In the genomic region with DNA sequence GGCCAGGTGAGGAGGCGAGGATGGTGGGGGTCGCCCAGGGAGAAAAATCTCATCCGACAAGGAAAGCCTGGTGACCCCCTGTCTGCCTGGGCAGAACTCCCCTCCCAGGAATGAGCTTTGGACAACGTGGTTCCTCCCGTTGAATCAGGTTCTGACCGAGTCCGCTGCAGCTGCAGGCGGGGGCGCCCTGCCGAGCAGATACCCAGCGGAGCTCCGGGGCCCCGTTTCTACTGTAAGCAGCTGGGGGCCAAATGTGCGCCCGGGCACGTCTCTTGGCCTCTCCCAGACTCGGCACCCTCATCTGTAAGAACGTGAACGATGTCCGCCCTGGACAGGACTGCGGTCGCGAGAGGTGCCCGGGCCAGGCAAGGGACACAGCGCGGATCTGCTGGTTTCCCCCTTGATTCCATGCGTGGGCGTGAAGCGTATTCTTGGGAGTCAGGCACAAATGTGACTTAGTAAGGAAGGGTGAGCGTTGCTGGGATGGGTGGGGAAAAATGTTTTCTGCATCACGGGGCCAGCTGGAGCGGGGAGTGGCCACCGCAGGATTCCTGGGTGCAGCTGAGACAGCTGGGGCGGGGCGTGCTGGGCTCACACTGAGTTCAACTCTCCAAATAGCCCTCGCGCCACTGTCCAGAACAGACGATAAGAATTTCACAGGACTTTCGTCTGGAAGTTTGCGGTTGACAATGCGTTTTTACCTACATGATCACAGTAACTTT, we compare ENCODE assay signal across 8 cellular contexts. TPM values are rescaled to one million over a fixed set of nuclear protein-coding genes. Genes with fewer than 3 reads are reported as not detected.
DNase-seq lines count a peak whose midpoint lies in the region; ATAC-seq, FAIRE-seq and TF ChIP-seq lines count a peak whose summit lies in the region.

No MANE protein-coding gene starts in this region.

- intact Hi-C loops in K562 (cut with micrococcal nuclease), result loop anchor here (2.0 kb wide), 1 partner anchor 15 kb away; no protein-coding TSS in a partner anchor

- TF ChIP-seq EP300 in K562 (IDR thresholded peaks at IDR 0.05; ENCODE audit: low read length), result no peak

- H3K79me2 ChIP-seq in K562 (ENCODE audit: control insufficient read depth, insufficient read depth, low read length), result no peaks in the 10 kb centered on the region

- peak overlapping the region; percentile 88 for H2AFZ ChIP-seq in K562 (ENCODE audit: low read depth, low read length)

- peak; percentile 58 for FAIRE-seq in HTR-8/SVneo (lab: Jason Lieb, UNC)
- FAIRE-seq in K562 (lab: Jason Lieb, UNC), result peak; percentile 85

- H3K27ac ChIP-seq in K562 (ENCODE audit: extremely low read depth, low read depth, low read length) (no peak overlapping the region), iPS-18a (ENCODE audit: low read length) (no peak overlapping the region), skin epidermis (peak overlapping the region in 13 of 21 experiments; percentile 10 to 77 (median 49))

- POLR2A ChIA-PET in K562 (lab: Yijun Ruan, JAX), result interaction anchor here (0.5 to 1.7 kb wide), 4 partner anchors 89 to 583 kb away, joined by 3 to 5 read pairs (median 4); a partner anchor contains a TSS

- in situ Hi-C loops in K562 (cut with MboI), result no loop called here

- DNase-seq in HTR-8/SVneo (ENCODE audit: insufficient read length, low spot score) (peak; percentile 84), K562 (ENCODE audit: extremely low read depth in 1 of 4, low spot score in 3 of 4) (peak; percentile 66 to 85 (median 80)), NCI-H2029 treated with DMSO at 0.1 percent for 48 hours (lab: John Stamatoyannopoulos, UW) (no peak), medulla oblongata (ENCODE audit: extremely low spot score) (no peak)

- CTCF ChIA-PET in K562 (lab: Yijun Ruan, JAX; ENCODE audit: low intra/inter-chr PET ratio), result interaction anchor here (0.6 kb wide), 1 partner anchor 195 kb away, joined by 4 read pairs; no protein-coding TSS in a partner anchor

- H3K4me3 ChIP-seq in K562 (peak overlapping the region; percentile 33), iPS-18a (ENCODE audit: low read length) (peak overlapping the region; percentile 63), skin epidermis (peak overlapping the region; percentile 18 to 41 (median 22))

- H3K36me3 ChIP-seq in K562 (ENCODE audit: control insufficient read depth, insufficient read depth, low read length) (no peaks in the 10 kb centered on the region), iPS-18a (ENCODE audit: control insufficient read depth, low read depth, low read length) (no peaks in the 10 kb centered on the region)

- H3K9me1 ChIP-seq in K562 (ENCODE audit: control insufficient read depth, insufficient read depth, low read length), result no peaks in the 10 kb centered on the region

- H3K9ac ChIP-seq in K562 (ENCODE audit: insufficient read depth in 1 of 2, low read depth in 2 of 2, low read length in 2 of 2) (peak overlapping the region; percentile 35 to 88; a peak in 3 of 4 replicates), iPS-18a (ENCODE audit: low read length) (no peak overlapping the region)

- peaks cover 16 to 21% of the 10 kb centered on the region in 2 experiments; a peak in 4 of 5 replicates for H3K4me1 ChIP-seq in K562 (replicated peaks in 1 of 2; ENCODE audit: control insufficient read depth in 2 of 2, insufficient read depth in 2 of 2, low read length in 2 of 2)
- peaks cover 15% of the 10 kb centered on the region for H3K4me1 ChIP-seq in iPS-18a (ENCODE audit: control insufficient read depth, low read depth, low read length)

- peak; percentile 82 for ATAC-seq in K562
- no peak for ATAC-seq in HG03108 (IDR thresholded peaks at IDR 0.05; ENCODE audit: unreplicated experiment)
- no peak for ATAC-seq in HG02588 (IDR thresholded peaks at IDR 0.05; ENCODE audit: unreplicated experiment)

- peak overlapping the region; percentile 81 for H3K4me2 ChIP-seq in K562 (ENCODE audit: insufficient read depth, low read length)

- no peak for TF ChIP-seq CTCF in K562 (IDR thresholded peaks at IDR 0.05 in 2 of 3, conservative IDR thresholded peaks at IDR 0.05 in 1 of 3; ENCODE audit: insufficient read depth in 2 of 3, low read depth in 1 of 3, low read length in 3 of 3)

- no peak for TF ChIP-seq POLR2A in K562 (conservative IDR thresholded peaks at IDR 0.05)

- H3K27me3 ChIP-seq in K562 (ENCODE audit: control insufficient read depth in 2 of 2, insufficient read depth in 2 of 2, low read length in 2 of 2) (no peaks in the 10 kb centered on the region), iPS-18a (ENCODE audit: control insufficient read depth, insufficient read depth, low read length) (peaks cover 32% of the 10 kb centered on the region)

- no peaks in the 10 kb centered on the region for H4K20me1 ChIP-seq in K562 (replicated peaks; ENCODE audit: control insufficient read depth, insufficient read depth, low read length)

- TF ChIP-seq RAD21 in K562 (CRISPR knock-in tag; conservative IDR thresholded peaks at IDR 0.05 in 1 of 2, IDR thresholded peaks at IDR 0.05 in 1 of 2), result no peak

- no TSS peak for BruUV-seq in K562 (replicated peaks; lab: Mats Ljungman, UMichigan)

- WGBS in K562 (ENCODE audit: insufficient coverage, low coverage, missing lambda C conversion rate), result 18% methylated on average over 41 of the region's 41 CpGs

- no peaks in the 10 kb centered on the region for H3K9me3 ChIP-seq in K562 (replicated peaks; ENCODE audit: control insufficient read depth, insufficient read depth, low read depth, low read length)
- H3K9me3 ChIP-seq in iPS-18a (ENCODE audit: control insufficient read depth, low read depth, low read length), result no peaks in the 10 kb centered on the region

TF ChIP-seq in K562, 482 proteins besides CTCF, POLR2A, EP300 and RAD21 (continues in another document):
- TF ChIP-seq SP2 (IDR thresholded peaks at IDR 0.05; ENCODE audit: extremely low read depth, low read depth, low read length, poor library complexity, severe bottlenecking) (no peak), HDGF (IDR thresholded peaks at IDR 0.05) (no peak), ZC3H11A (IDR thresholded peaks at IDR 0.05; ENCODE audit: low read depth, low read length) (no peak), NRF1 (conservative IDR thresholded peaks at IDR 0.05 in 1 of 2, IDR thresholded peaks at IDR 0.05 in 1 of 2) (peak in 1 of 2 experiments; percentile 44; a peak in 1 of 4 replicates), MEF2A (IDR thresholded peaks at IDR 0.05; ENCODE audit: control insufficient read depth, low read depth, low read length) (0 out of 2 replicates have a peak, but pooled peaks have one; percentile 13), ZNF830 (CRISPR knock-in tag; IDR thresholded peaks at IDR 0.05) (no peak), HDAC1 (IDR thresholded peaks at IDR 0.05) (peak in 1 of 2 experiments; percentile 39; a peak in 1 of 4 replicates), CBFB (CRISPR knock-in tag; IDR thresholded peaks at IDR 0.05) (no peak), CTBP1 (IDR thresholded peaks at IDR 0.05; ENCODE audit: borderline replicate concordance) (0 out of 2 replicates have a peak, but pooled peaks have one; percentile 11)
- TF ChIP-seq, protein P1, sequence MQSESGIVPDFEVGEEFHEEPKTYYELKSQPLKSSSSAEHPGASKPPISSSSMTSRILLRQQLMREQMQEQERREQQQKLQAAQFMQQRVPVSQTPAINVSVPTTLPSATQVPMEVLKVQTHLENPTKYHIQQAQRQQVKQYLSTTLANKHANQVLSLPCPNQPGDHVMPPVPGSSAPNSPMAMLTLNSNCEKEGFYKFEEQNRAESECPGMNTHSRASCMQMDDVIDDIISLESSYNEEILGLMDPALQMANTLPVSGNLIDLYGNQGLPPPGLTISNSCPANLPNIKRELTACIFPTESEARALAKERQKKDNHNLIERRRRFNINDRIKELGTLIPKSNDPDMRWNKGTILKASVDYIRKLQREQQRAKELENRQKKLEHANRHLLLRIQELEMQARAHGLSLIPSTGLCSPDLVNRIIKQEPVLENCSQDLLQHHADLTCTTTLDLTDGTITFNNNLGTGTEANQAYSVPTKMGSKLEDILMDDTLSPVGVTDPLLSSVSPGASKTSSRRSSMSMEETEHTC (IDR thresholded peaks at IDR 0.05), result 0 out of 2 replicates have a peak, but pooled peaks have one; percentile 29

RNA-seq across cellular contexts. Expression of a gene that starts 20.2 kb away (rescaled TPM):
- total RNA-seq in K562 (2011; cell fraction: chromatin; rRNA removed; ENCODE audit: low replicate concordance), result 58.9 and 87.5 TPM in 2 replicates
- total RNA-seq in K562 (2011; cell fraction: nucleolus; rRNA removed), result 81.7 and 89.2 TPM in 2 replicates
- 55.3 and 62.8 TPM in 2 replicates for total RNA-seq in K562 (2011; cell fraction: nucleoplasm; rRNA removed)
- total RNA-seq in K562 (2014; rRNA removed) (230 and 404 TPM in 2 replicates), K562 (2014; rRNA removed; fragmentation: Illumina TruSeq; extraction: Trizol) (52.0 and 55.4 TPM in 2 replicates), K562 (2015; rRNA removed; fragmentation: Illumina TruSeq; extraction: Trizol) (80.2 and 81.1 TPM in 2 replicates), K562 (2021) (110 and 117 TPM in 2 replicates)
- polyA plus RNA-seq in K562 (2011; rRNA removed) (142 and 147 TPM in 2 replicates), K562 (2014; fragmentation: Illumina TruSeq; extraction: Trizol) (70.2 and 110 TPM in 2 replicates), K562 (2014; fragmentation: Nextera tagmentation; extraction: Ambion mirVana) (10 to 100 TPM; 43.9 to 45.0 TPM), K562 (2014; rRNA removed) (223 and 254 TPM in 2 replicates)
- 201 and 540 TPM in 2 replicates for polyA plus RNA-seq in K562 (2011; cell fraction: cytosol; rRNA removed)
- polyA plus RNA-seq in K562 (2011; cell fraction: nucleus; rRNA removed), result 92.2 and 167 TPM in 2 replicates
- 130 and 170 TPM in 2 replicates for polyA plus RNA-seq in K562 (2012)
- 79.0 and 140 TPM in 2 replicates for polyA minus RNA-seq in K562 (2011; rRNA and poly(A)+ RNA removed)
- 123 and 146 TPM in 2 replicates for polyA minus RNA-seq in K562 (2011; cell fraction: cytosol; rRNA and poly(A)+ RNA removed)
- polyA minus RNA-seq in K562 (2011; cell fraction: nucleus; rRNA and poly(A)+ RNA removed), result 50.9 and 51.2 TPM in 2 replicates

RNA-seq across cellular contexts. Expression of a gene that starts 33.7 kb away (rescaled TPM):
- total RNA-seq in K562 (2011; cell fraction: chromatin; rRNA removed; ENCODE audit: low replicate concordance), result not detected in 2 replicates
- total RNA-seq in K562 (2011; cell fraction: nucleolus; rRNA removed), result not detected in 2 replicates
- not detected in 2 replicates for total RNA-seq in K562 (2011; cell fraction: nucleoplasm; rRNA removed)
- total RNA-seq in K562 (2014; rRNA removed), result not detected in 2 replicates
- not detected in 2 replicates for total RNA-seq in K562 (2014; rRNA removed; fragmentation: Illumina TruSeq; extraction: Trizol)
- total RNA-seq in K562 (2015; rRNA removed; fragmentation: Illumina TruSeq; extraction: Trizol), result not detected in 2 replicates
- total RNA-seq in K562 (2021), result not detected in 2 replicates
- polyA plus RNA-seq in K562 (2011; rRNA removed), result not detected in 2 replicates
- not detected in 2 replicates for polyA plus RNA-seq in K562 (2011; cell fraction: cytosol; rRNA removed)
- not detected in 2 replicates for polyA plus RNA-seq in K562 (2011; cell fraction: nucleus; rRNA removed)
- not detected in 2 replicates for polyA plus RNA-seq in K562 (2012)
- polyA plus RNA-seq in K562 (2014; fragmentation: Illumina TruSeq; extraction: Trizol), result not detected in 2 replicates
- not detected for polyA plus RNA-seq in K562 (2014; fragmentation: Nextera tagmentation; extraction: Ambion mirVana)
- not detected in 2 replicates for polyA plus RNA-seq in K562 (2014; rRNA removed)
- polyA minus RNA-seq in K562 (2011; rRNA and poly(A)+ RNA removed), result not detected in 2 replicates
- polyA minus RNA-seq in K562 (2011; cell fraction: cytosol; rRNA and poly(A)+ RNA removed), result not detected in 2 replicates
- not detected in 2 replicates for polyA minus RNA-seq in K562 (2011; cell fraction: nucleus; rRNA and poly(A)+ RNA removed)

Comparison
In these comparisons a context has a peak if more than half of its experiments do, and no peak if none do; other contexts are left out.
1. DNase-seq: peak in HTR-8/SVneo (single experiment) and K562 (4 of 4); none in NCI-H2029 treated with DMSO at 0.1 percent for 48 hours (single experiment) and medulla oblongata (single experiment).
2. H3K27ac ChIP-seq: peak in skin epidermis (13 of 21); none in K562 (single experiment) and iPS-18a (single experiment).
3. Peak in every context shown above with its lines, with median percentiles within 50 percentile points of each other: H3K4me3 ChIP-seq.